8 cellular contexts compared by ENCODE assay signal in genomic region chr16:67227567-67227921, GRCh38. TPM values are rescaled to one million over a fixed set of nuclear protein-coding genes. Genes with fewer than 3 reads are reported as not detected.
DNase-seq lines count a peak whose midpoint lies in the region; ATAC-seq, FAIRE-seq and TF ChIP-seq lines count a peak whose summit lies in the region.

No MANE protein-coding gene starts in this region.

- no TSS peak for BruUV-seq in K562 (replicated peaks; lab: Mats Ljungman, UMichigan)

- peak overlapping the region; percentile 99 for H3K27ac Mint-ChIP-seq in activated T-cell treated with anti-CD3 and anti-CD28 coated beads, Interleukin-2, amount 50 U/mL, for 24 hours

- peak overlapping the region; percentile 98 for H3K4me3 Mint-ChIP-seq in activated T-cell treated with anti-CD3 and anti-CD28 coated beads, Interleukin-2, amount 50 U/mL, for 24 hours

- H2AFZ ChIP-seq in K562 (ENCODE audit: low read depth, low read length), result peak overlapping the region; percentile 85; the same call in 1 of the 2 replicates

- H3K36me3 Mint-ChIP-seq in activated T-cell treated with anti-CD3 and anti-CD28 coated beads, Interleukin-2, amount 50 U/mL, for 24 hours (ENCODE audit: low read depth), result peaks cover 60% of the 10 kb centered on the region

- no peak for FAIRE-seq in K562 (lab: Jason Lieb, UNC)

- POLR2A ChIA-PET in K562 (lab: Yijun Ruan, JAX), result interaction anchor here (1.0 to 2.8 kb wide), 8 partner anchors 8 to 37 kb away, joined by 3 to 31 read pairs (median 6); no protein-coding TSS in a partner anchor

- peaks cover 18 to 20% of the 10 kb centered on the region in 2 experiments for H3K4me1 ChIP-seq in K562 (replicated peaks in 1 of 2; ENCODE audit: control insufficient read depth in 2 of 2, insufficient read depth in 2 of 2, low read length in 2 of 2)
- peaks cover 31% of the 10 kb centered on the region for H3K4me1 ChIP-seq in lower lobe of right lung
- H3K4me1 ChIP-seq in transverse colon, result peaks cover 7 to 21% (median 16%) of the 10 kb centered on the region in 4 donors

- CTCF ChIA-PET in K562 (lab: Yijun Ruan, JAX; ENCODE audit: low intra/inter-chr PET ratio), result no interaction called here

- TF ChIP-seq RAD21 in K562 (CRISPR knock-in tag; conservative IDR thresholded peaks at IDR 0.05 in 1 of 2, IDR thresholded peaks at IDR 0.05 in 1 of 2), result no peak

- WGBS in K562 (ENCODE audit: insufficient coverage, low coverage, missing lambda C conversion rate), result 3% methylated on average over 12 of the region's 12 CpGs
- 10% methylated on average over 12 of the region's 12 CpGs; no CpG with 5 or more reads in 1 of the 2 donors for WGBS in transverse colon (ENCODE audit: low coverage in 1 of 2), 2 donors

- peaks cover 53% of the 10 kb centered on the region; the same call in 2 of the 3 replicates for H3K36me3 ChIP-seq in K562 (ENCODE audit: control insufficient read depth, insufficient read depth, low read length)
- peaks cover 46% of the 10 kb centered on the region for H3K36me3 ChIP-seq in lower lobe of right lung
- peaks cover 0 to 18% (median 9%) of the 10 kb centered on the region in 4 donors for H3K36me3 ChIP-seq in transverse colon

- TF ChIP-seq CTCF in K562 (IDR thresholded peaks at IDR 0.05 in 2 of 3, conservative IDR thresholded peaks at IDR 0.05 in 1 of 3; ENCODE audit: insufficient read depth in 2 of 3, low read depth in 1 of 3, low read length in 3 of 3) (no peak), lower lobe of right lung (IDR thresholded peaks at IDR 0.05) (no peak), transverse colon (IDR thresholded peaks at IDR 0.05) (no peak)

- peak overlapping the region; percentile 100 for H3K4me2 ChIP-seq in K562 (ENCODE audit: insufficient read depth, low read length)

- H3K4me1 Mint-ChIP-seq in activated T-cell treated with anti-CD3 and anti-CD28 coated beads, Interleukin-2, amount 50 U/mL, for 24 hours (ENCODE audit: low read depth), result peaks cover 55% of the 10 kb centered on the region

- peak overlapping the region; percentile 74 for H3K27ac ChIP-seq in K562 (ENCODE audit: extremely low read depth, low read depth, low read length)
- H3K27ac ChIP-seq in lower lobe of right lung, result peak overlapping the region; percentile 79
- H3K27ac ChIP-seq in transverse colon, result peak overlapping the region; percentile 82 to 86 (median 84)

- intact Hi-C loops in K562 (cut with micrococcal nuclease) (loop anchor here (5.0 kb wide), 1 partner anchor 35 kb away; the partner anchor contains the start of genes E2F4 and EXOC3L1), lower lobe of right lung (cut with DNase I) (no loop called here), transverse colon (cut with DNase I; ENCODE audit: low total_unique reads) (no loop called here)

- DNase-seq in activated T-cell treated with anti-CD3 and anti-CD28 coated beads, Interleukin-2, amount 50 U/mL, for 24 hours, result no peak
- no peak for DNase-seq in activated T-cell treated with anti-CD3 and anti-CD28 coated beads, Interleukin-2, amount 50 U/mL, for 48 hours
- DNase-seq in K562 (ENCODE audit: extremely low read depth in 1 of 4, low spot score in 3 of 4), result no peak
- DNase-seq in lower lobe of right lung, result no peak
- no peak for DNase-seq in transverse colon
- DNase-seq in NAMALWA (ENCODE audit: low spot score), result no peak
- no peak for DNase-seq in globus pallidus (ENCODE audit: low spot score)

- H3K9me1 ChIP-seq in K562 (ENCODE audit: control insufficient read depth, insufficient read depth, low read length), result no peaks in the 10 kb centered on the region

- TF ChIP-seq POLR2A in K562 (conservative IDR thresholded peaks at IDR 0.05) (no peak), transverse colon (IDR thresholded peaks at IDR 0.05) (no peak)

- no peak for ATAC-seq in K562
- ATAC-seq in lower lobe of right lung, result no peak
- ATAC-seq in GM18868 (IDR thresholded peaks at IDR 0.05; ENCODE audit: unreplicated experiment), result no peak

- peak overlapping the region; percentile 94 to 97 for H3K9ac ChIP-seq in K562 (ENCODE audit: insufficient read depth in 1 of 2, low read depth in 2 of 2, low read length in 2 of 2)

- H4K20me1 ChIP-seq in K562 (replicated peaks; ENCODE audit: control insufficient read depth, insufficient read depth, low read length), result no peaks in the 10 kb centered on the region

- in situ Hi-C loops in K562 (cut with MboI) (no loop called here), transverse colon (cut with MboI; ENCODE audit: low pct_ligation_motif_present in 1 of 4, low pct_unique_long_range_greater_than_20kb in 1 of 4, low sequenced_read_pairs in 3 of 4) (no loop called here)

- H3K4me3 ChIP-seq in K562 (peak overlapping the region; percentile 98), lower lobe of right lung (peak overlapping the region; percentile 89), transverse colon (peak overlapping the region; percentile 68 to 94 (median 82))

- no peaks in the 10 kb centered on the region for H3K27me3 Mint-ChIP-seq in activated T-cell treated with anti-CD3 and anti-CD28 coated beads, Interleukin-2, amount 50 U/mL, for 24 hours

- TF ChIP-seq EP300 in K562 (IDR thresholded peaks at IDR 0.05; ENCODE audit: low read length) (no peak), transverse colon (IDR thresholded peaks at IDR 0.05; ENCODE audit: low read depth) (no peak)

- H3K9me3 ChIP-seq in K562 (replicated peaks; ENCODE audit: control insufficient read depth, insufficient read depth, low read depth, low read length), result no peaks in the 10 kb centered on the region
- no peaks in the 10 kb centered on the region for H3K9me3 ChIP-seq in lower lobe of right lung
- no peaks in the 10 kb centered on the region for H3K9me3 ChIP-seq in transverse colon

- H3K27me3 ChIP-seq in K562 (ENCODE audit: control insufficient read depth in 2 of 2, insufficient read depth in 2 of 2, low read length in 2 of 2) (no peaks in the 10 kb centered on the region), lower lobe of right lung (ENCODE audit: low read depth) (no peaks in the 10 kb centered on the region), transverse colon (no peaks in the 10 kb centered on the region)

- peaks cover 21% of the 10 kb centered on the region for H3K79me2 ChIP-seq in K562 (ENCODE audit: control insufficient read depth, insufficient read depth, low read length)

- no peaks in the 10 kb centered on the region for H3K9me3 Mint-ChIP-seq in activated T-cell treated with anti-CD3 and anti-CD28 coated beads, Interleukin-2, amount 50 U/mL, for 24 hours

RNA-seq across cellular contexts. Expression of gene TMEM208, which starts 0.6 kb away (rescaled TPM):
- total RNA-seq in K562 (2011; cell fraction: chromatin; rRNA removed; ENCODE audit: low replicate concordance), result 63.5 and 134 TPM in 2 replicates
- 154 and 182 TPM in 2 replicates for total RNA-seq in K562 (2011; cell fraction: nucleolus; rRNA removed)
- total RNA-seq in K562 (2011; cell fraction: nucleoplasm; rRNA removed), result 105 and 122 TPM in 2 replicates
- total RNA-seq in K562 (2014; rRNA removed), result 43.6 and 46.8 TPM in 2 replicates
- total RNA-seq in K562 (2014; rRNA removed; fragmentation: Illumina TruSeq; extraction: Trizol), result 25.2 and 31.8 TPM in 2 replicates
- total RNA-seq in K562 (2015; rRNA removed; fragmentation: Illumina TruSeq; extraction: Trizol), result 33.3 and 37.4 TPM in 2 replicates
- 46.5 and 54.3 TPM in 2 replicates for total RNA-seq in K562 (2021)
- polyA plus RNA-seq in K562 (2011; rRNA removed), result 55.8 and 67.8 TPM in 2 replicates
- polyA plus RNA-seq in K562 (2011; cell fraction: cytosol; rRNA removed), result 113 and 129 TPM in 2 replicates
- polyA plus RNA-seq in K562 (2011; cell fraction: nucleus; rRNA removed), result 65.0 and 95.7 TPM in 2 replicates
- 48.4 and 51.3 TPM in 2 replicates for polyA plus RNA-seq in K562 (2012)
- polyA plus RNA-seq in K562 (2014; fragmentation: Illumina TruSeq; extraction: Trizol), result 54.1 and 61.7 TPM in 2 replicates
- polyA plus RNA-seq in K562 (2014; fragmentation: Nextera tagmentation; extraction: Ambion mirVana), result 100 to 1,000 TPM; 233 to 239 TPM
- polyA plus RNA-seq in K562 (2014; rRNA removed), result 64.4 and 72.6 TPM in 2 replicates
- polyA minus RNA-seq in K562 (2011; rRNA and poly(A)+ RNA removed), result 48.1 and 54.8 TPM in 2 replicates
- 21.3 and 27.6 TPM in 2 replicates for polyA minus RNA-seq in K562 (2011; cell fraction: cytosol; rRNA and poly(A)+ RNA removed)
- polyA minus RNA-seq in K562 (2011; cell fraction: nucleus; rRNA and poly(A)+ RNA removed), result 32.0 and 42.5 TPM in 2 replicates
- total RNA-seq in lower lobe of right lung, result 33.1 TPM
- 10 to 100 TPM in 3 of 4 donors, not detected in 1; 29.5 to 50.2 (median 39.3) TPM for total RNA-seq in transverse colon

RNA-seq across cellular contexts. Expression of gene FHOD1, which starts 19.7 kb away (rescaled TPM):
- total RNA-seq in K562 (2011; cell fraction: chromatin; rRNA removed; ENCODE audit: low replicate concordance), result 215 and 563 TPM in 2 replicates
- 341 and 352 TPM in 2 replicates for total RNA-seq in K562 (2011; cell fraction: nucleolus; rRNA removed)
- total RNA-seq in K562 (2011; cell fraction: nucleoplasm; rRNA removed), result 210 and 234 TPM in 2 replicates
- total RNA-seq in K562 (2014; rRNA removed) (47.9 and 57.6 TPM in 2 replicates), K562 (2014; rRNA removed; fragmentation: Illumina TruSeq; extraction: Trizol) (16.2 and 26.9 TPM in 2 replicates), K562 (2015; rRNA removed; fragmentation: Illumina TruSeq; extraction: Trizol) (21.1 and 21.8 TPM in 2 replicates), K562 (2021) (113 and 126 TPM in 2 replicates), lower lobe of right lung (67.7 TPM), transverse colon (100 to 1,000 TPM in 1 of 4 donors, 10 to 100 TPM in 3; 25.1 to 177 (median 33.6) TPM)
- polyA plus RNA-seq in K562 (2011; rRNA removed) (32.3 and 65.2 TPM in 2 replicates), K562 (2014; fragmentation: Illumina TruSeq; extraction: Trizol) (48.2 and 49.9 TPM in 2 replicates), K562 (2014; fragmentation: Nextera tagmentation; extraction: Ambion mirVana) (10 to 100 TPM; 18.7 to 19.2 TPM), K562 (2014; rRNA removed) (63.0 and 63.7 TPM in 2 replicates)
- 33.8 and 42.7 TPM in 2 replicates for polyA plus RNA-seq in K562 (2011; cell fraction: cytosol; rRNA removed)
- 385 and 440 TPM in 2 replicates for polyA plus RNA-seq in K562 (2011; cell fraction: nucleus; rRNA removed)
- polyA plus RNA-seq in K562 (2012), result 73.5 and 82.7 TPM in 2 replicates
- 19.6 and 21.8 TPM in 2 replicates for polyA minus RNA-seq in K562 (2011; rRNA and poly(A)+ RNA removed)
- 36.4 and 51.4 TPM in 2 replicates for polyA minus RNA-seq in K562 (2011; cell fraction: cytosol; rRNA and poly(A)+ RNA removed)
- polyA minus RNA-seq in K562 (2011; cell fraction: nucleus; rRNA and poly(A)+ RNA removed), result 49.3 and 53.6 TPM in 2 replicates

RNA-seq across cellular contexts. Expression of gene SLC9A5, which starts 21.2 kb away (rescaled TPM):
- 11.2 and 22.6 TPM in 2 replicates for total RNA-seq in K562 (2011; cell fraction: chromatin; rRNA removed; ENCODE audit: low replicate concordance)
- total RNA-seq in K562 (2011; cell fraction: nucleolus; rRNA removed), result 13.6 and 15.5 TPM in 2 replicates
- 10.0 and 10.3 TPM in 2 replicates for total RNA-seq in K562 (2011; cell fraction: nucleoplasm; rRNA removed)
- total RNA-seq in K562 (2014; rRNA removed) (1.2 and 1.6 TPM in 2 replicates), K562 (2014; rRNA removed; fragmentation: Illumina TruSeq; extraction: Trizol) (0.69 and 0.70 TPM in 2 replicates), K562 (2015; rRNA removed; fragmentation: Illumina TruSeq; extraction: Trizol) (0.72 TPM in 2 replicates), K562 (2021) (2.5 and 3.1 TPM in 2 replicates), lower lobe of right lung (2.8 TPM), transverse colon (1 to 10 TPM in 3 of 4 donors, under 1 TPM in 1; 0.55 to 4.5 (median 1.5) TPM)
- polyA plus RNA-seq in K562 (2011; rRNA removed) (2.6 and 3.4 TPM in 2 replicates), K562 (2014; fragmentation: Illumina TruSeq; extraction: Trizol) (1.5 and 1.8 TPM in 2 replicates), K562 (2014; fragmentation: Nextera tagmentation; extraction: Ambion mirVana) (under 1 TPM; 0.06 to 0.07 TPM), K562 (2014; rRNA removed) (2.7 and 2.8 TPM in 2 replicates)
- polyA plus RNA-seq in K562 (2011; cell fraction: cytosol; rRNA removed), result 1.8 and 2.4 TPM in 2 replicates
- polyA plus RNA-seq in K562 (2011; cell fraction: nucleus; rRNA removed), result 25.0 and 34.4 TPM in 2 replicates
- 2.1 and 3.4 TPM in 2 replicates for polyA plus RNA-seq in K562 (2012)
- polyA minus RNA-seq in K562 (2011; rRNA and poly(A)+ RNA removed), result 1.2 and 1.3 TPM in 2 replicates
- 0.91 and 1.5 TPM in 2 replicates for polyA minus RNA-seq in K562 (2011; cell fraction: cytosol; rRNA and poly(A)+ RNA removed)
- polyA minus RNA-seq in K562 (2011; cell fraction: nucleus; rRNA and poly(A)+ RNA removed), result 4.4 and 4.7 TPM in 2 replicates

RNA-seq across cellular contexts. Expression of gene ELMO3, which starts 28.6 kb away (rescaled TPM):
- total RNA-seq in K562 (2011; cell fraction: chromatin; rRNA removed; ENCODE audit: low replicate concordance), result 12.1 and 42.9 TPM in 2 replicates
- 32.0 and 40.1 TPM in 2 replicates for total RNA-seq in K562 (2011; cell fraction: nucleolus; rRNA removed)
- 12.4 and 17.4 TPM in 2 replicates for total RNA-seq in K562 (2011; cell fraction: nucleoplasm; rRNA removed)
- total RNA-seq in K562 (2014; rRNA removed) (1.9 and 3.1 TPM in 2 replicates), K562 (2014; rRNA removed; fragmentation: Illumina TruSeq; extraction: Trizol) (0.48 and 0.58 TPM in 2 replicates), K562 (2015; rRNA removed; fragmentation: Illumina TruSeq; extraction: Trizol) (1.5 and 1.7 TPM in 2 replicates), K562 (2021) (3.9 and 4.6 TPM in 2 replicates), lower lobe of right lung (14.9 TPM), transverse colon (10 to 100 TPM; 61.0 to 91.5 (median 77.7) TPM)
- polyA plus RNA-seq in K562 (2011; rRNA removed) (2.5 and 4.0 TPM in 2 replicates), K562 (2014; fragmentation: Illumina TruSeq; extraction: Trizol) (0.82 and 1.3 TPM in 2 replicates), K562 (2014; fragmentation: Nextera tagmentation; extraction: Ambion mirVana) (under 1 TPM; 0.04 to 0.06 TPM), K562 (2014; rRNA removed) (5.1 and 5.2 TPM in 2 replicates)
- 2.2 and 3.1 TPM in 2 replicates for polyA plus RNA-seq in K562 (2011; cell fraction: cytosol; rRNA removed)
- 35.2 and 59.8 TPM in 2 replicates for polyA plus RNA-seq in K562 (2011; cell fraction: nucleus; rRNA removed)
- 3.7 and 5.7 TPM in 2 replicates for polyA plus RNA-seq in K562 (2012)
- 0.51 and 0.53 TPM in 2 replicates for polyA minus RNA-seq in K562 (2011; rRNA and poly(A)+ RNA removed)
- polyA minus RNA-seq in K562 (2011; cell fraction: cytosol; rRNA and poly(A)+ RNA removed), result 0.57 and 1.3 TPM in 2 replicates
- 5.8 and 7.3 TPM in 2 replicates for polyA minus RNA-seq in K562 (2011; cell fraction: nucleus; rRNA and poly(A)+ RNA removed)

RNA-seq across cellular contexts. Expression of gene E2F4, which starts 35.6 kb away (rescaled TPM):
- total RNA-seq in K562 (2011; cell fraction: chromatin; rRNA removed; ENCODE audit: low replicate concordance), result 211 and 651 TPM in 2 replicates
- total RNA-seq in K562 (2011; cell fraction: nucleolus; rRNA removed), result 388 and 435 TPM in 2 replicates
- total RNA-seq in K562 (2011; cell fraction: nucleoplasm; rRNA removed), result 240 and 280 TPM in 2 replicates
- 109 and 145 TPM in 2 replicates for total RNA-seq in K562 (2014; rRNA removed)
- 52.8 and 64.0 TPM in 2 replicates for total RNA-seq in K562 (2014; rRNA removed; fragmentation: Illumina TruSeq; extraction: Trizol)
- 105 and 106 TPM in 2 replicates for total RNA-seq in K562 (2015; rRNA removed; fragmentation: Illumina TruSeq; extraction: Trizol)
- total RNA-seq in K562 (2021), result 114 and 115 TPM in 2 replicates
- 83.4 and 101 TPM in 2 replicates for polyA plus RNA-seq in K562 (2011; rRNA removed)
- 110 and 215 TPM in 2 replicates for polyA plus RNA-seq in K562 (2011; cell fraction: cytosol; rRNA removed)
- polyA plus RNA-seq in K562 (2011; cell fraction: nucleus; rRNA removed), result 277 and 411 TPM in 2 replicates
- 96.3 and 105 TPM in 2 replicates for polyA plus RNA-seq in K562 (2012)
- 127 and 129 TPM in 2 replicates for polyA plus RNA-seq in K562 (2014; fragmentation: Illumina TruSeq; extraction: Trizol)
- 10 to 100 TPM in 1 of 2 experiments, 1 to 10 TPM in 1; 9.7 to 18.9 TPM for polyA plus RNA-seq in K562 (2014; fragmentation: Nextera tagmentation; extraction: Ambion mirVana)
- 139 and 150 TPM in 2 replicates for polyA plus RNA-seq in K562 (2014; rRNA removed)
- 61.7 and 80.1 TPM in 2 replicates for polyA minus RNA-seq in K562 (2011; rRNA and poly(A)+ RNA removed)
- polyA minus RNA-seq in K562 (2011; cell fraction: cytosol; rRNA and poly(A)+ RNA removed), result 51.9 and 58.9 TPM in 2 replicates
- 108 and 112 TPM in 2 replicates for polyA minus RNA-seq in K562 (2011; cell fraction: nucleus; rRNA and poly(A)+ RNA removed)
- total RNA-seq in lower lobe of right lung, result 66.5 TPM
- total RNA-seq in transverse colon, result 100 to 1,000 TPM in 3 of 4 donors, 10 to 100 TPM in 1; 97.5 to 224 (median 159) TPM
